In the genomic region with DNA sequence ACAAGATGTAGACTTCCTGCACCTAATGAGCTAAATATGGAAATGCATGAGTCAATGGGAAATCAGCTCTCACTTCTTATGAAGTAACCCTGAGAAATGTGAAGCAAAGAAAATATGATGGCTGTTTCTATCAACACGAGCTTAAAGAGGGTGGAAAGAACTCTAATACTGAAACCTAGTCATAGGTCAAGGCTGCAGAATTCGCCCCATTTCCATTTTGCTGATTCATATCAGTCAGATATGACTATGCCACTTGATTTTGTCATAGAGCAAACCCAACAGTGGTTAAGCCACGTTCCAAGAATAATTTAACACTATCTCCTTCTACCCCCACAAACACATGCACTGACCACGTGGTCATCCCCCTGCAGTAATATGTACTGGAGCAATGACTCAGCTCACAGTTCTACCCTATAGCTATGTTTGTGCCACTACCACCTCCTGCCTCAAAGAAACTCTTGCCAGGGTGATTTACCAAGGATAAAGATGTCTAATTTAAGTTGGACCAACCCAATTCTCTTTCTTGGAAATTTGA, we compare ENCODE assay signal across 8 cellular contexts.
DNase-seq lines count a peak whose midpoint lies in the region; ATAC-seq and TF ChIP-seq lines count a peak whose summit lies in the region.

No MANE protein-coding gene starts in this region.

- no peak overlapping the region for H3K4me3 ChIP-seq in AG09309 (ENCODE audit: control insufficient read depth, low read depth, low read length)

- H3K4me1 Mint-ChIP-seq in T-helper 2 cell treated with Interferon-gamma antibody and Interleukin-4, amounts not matched to agents 5 μg/mL and 100 μg/mL, for 36 hours (ENCODE audit: low read depth), result peaks cover 29% of the 10 kb centered on the region

- no peak for TF ChIP-seq CTCF in AG09309 (IDR thresholded peaks at IDR 0.05; ENCODE audit: control insufficient read depth, insufficient read depth, low read depth, low read length, missing control alignments)

- H3K9me3 Mint-ChIP-seq in T-helper 2 cell treated with Interferon-gamma antibody and Interleukin-4, amounts not matched to agents 5 μg/mL and 100 μg/mL, for 36 hours, result peaks cover 5% of the 10 kb centered on the region

- peak; percentile 96 for ATAC-seq in GM19035 (IDR thresholded peaks at IDR 0.05; ENCODE audit: unreplicated experiment)
- peak; percentile 96 for ATAC-seq in HG03095 (IDR thresholded peaks at IDR 0.05; ENCODE audit: unreplicated experiment)

- DNase-seq in AG09309 (ENCODE audit: low read depth) (peak; percentile 98), glomerular endothelial cell (ENCODE audit: extremely low read depth, low read depth, low spot score) (peak; percentile 84), NCI-H510A treated with DMSO at 0.1 percent for 48 hours (lab: John Stamatoyannopoulos, UW) (no peak), hypothalamus (lab: John Stamatoyannopoulos, UW) (no peak), middle frontal gyrus (ENCODE audit: extremely low spot score, low spot score) (no peak)
- peak; percentile 84 for DNase-seq in T-helper 2 cell treated with Interferon-gamma antibody and Interleukin-4, amounts not matched to agents 5 μg/mL and 100 μg/mL, for 36 hours (ENCODE audit: low spot score)

- H3K36me3 Mint-ChIP-seq in T-helper 2 cell treated with Interferon-gamma antibody and Interleukin-4, amounts not matched to agents 5 μg/mL and 100 μg/mL, for 36 hours (ENCODE audit: low read depth), result peaks cover 2% of the 10 kb centered on the region

- peak overlapping the region; percentile 85 for H3K27ac Mint-ChIP-seq in T-helper 2 cell treated with Interferon-gamma antibody and Interleukin-4, amounts not matched to agents 5 μg/mL and 100 μg/mL, for 36 hours

- H3K27me3 Mint-ChIP-seq in T-helper 2 cell treated with Interferon-gamma antibody and Interleukin-4, amounts not matched to agents 5 μg/mL and 100 μg/mL, for 36 hours (ENCODE audit: low read depth), result no peaks in the 10 kb centered on the region

- H3K4me3 Mint-ChIP-seq in T-helper 2 cell treated with Interferon-gamma antibody and Interleukin-4, amounts not matched to agents 5 μg/mL and 100 μg/mL, for 36 hours, result peak overlapping the region; percentile 4

Comparison
In these comparisons a context has a peak if more than half of its experiments do, and no peak if none do; other contexts are left out.
1. DNase-seq: peak in AG09309 (single experiment), T-helper 2 cell treated with Interferon-gamma antibody and Interleukin-4, amounts not matched to agents 5 μg/mL and 100 μg/mL, for 36 hours (single experiment) and glomerular endothelial cell (single experiment); none in NCI-H510A treated with DMSO at 0.1 percent for 48 hours (single experiment), hypothalamus (0 of 51) and middle frontal gyrus (single experiment).